Comparison of ENCODE assay signal across 8 cellular contexts in the genomic region with DNA sequence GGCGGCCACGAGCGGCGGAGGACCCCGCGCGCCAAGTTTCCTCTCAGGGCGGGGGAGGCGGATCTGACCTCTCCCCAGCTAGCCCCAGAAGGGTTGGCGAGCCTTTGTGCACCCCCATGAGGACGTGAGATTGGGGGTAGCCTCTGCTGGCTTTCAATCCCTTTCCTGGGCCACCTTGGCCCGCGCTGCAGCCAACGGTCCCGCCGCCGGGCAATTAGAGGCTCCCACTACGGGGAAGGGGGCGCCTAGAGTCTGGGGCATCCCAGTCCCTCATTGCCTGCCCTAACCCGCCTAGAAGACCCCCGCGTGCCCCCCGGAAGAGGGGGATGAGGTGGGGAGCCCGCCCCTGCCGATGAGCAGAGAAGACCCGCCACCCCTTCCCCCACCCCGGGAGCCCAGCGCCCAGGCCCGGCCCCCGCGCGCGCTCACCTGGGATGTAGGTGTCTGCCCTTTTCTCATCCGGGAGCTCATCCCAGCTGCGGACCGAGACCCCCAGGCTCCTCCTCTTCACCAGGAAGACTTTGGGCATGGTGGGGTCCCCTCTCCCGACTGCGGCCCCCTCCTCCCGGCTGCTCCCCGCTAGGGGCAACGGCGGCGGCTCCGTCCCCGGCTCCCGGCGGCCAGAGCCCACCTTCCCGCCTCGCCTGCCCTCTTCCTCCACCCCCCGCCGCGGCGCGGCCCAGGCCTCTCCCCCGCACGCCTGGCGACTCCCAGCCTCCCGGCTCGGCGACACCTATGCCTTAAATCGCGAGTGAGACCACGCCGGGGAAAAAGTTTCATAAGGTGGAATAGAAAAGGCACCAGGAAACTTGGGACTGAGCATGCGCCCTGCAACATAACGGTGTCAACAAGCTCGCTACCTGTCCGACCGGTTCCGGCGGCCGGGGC. TPM values are rescaled to one million over a fixed set of nuclear protein-coding genes. Genes with fewer than 3 reads are reported as not detected.
DNase-seq lines count a peak whose midpoint lies in the region; ATAC-seq and TF ChIP-seq lines count a peak whose summit lies in the region.

A gene (minus strand): TSS at position 811 of the 888 bp plus-strand sequence. CDS start 282 bp downstream, at position 529.

- H3K4me2 ChIP-seq in MM.1S (ENCODE audit: low read depth, low read length) = peak within 1 kb of the TSS; percentile 93

- in situ Hi-C loops in astrocyte of the cerebellum (cut with HindIII; ENCODE audit: low sequenced_read_pairs) = no loop called here

- ATAC-seq in HG02678 (IDR thresholded peaks at IDR 0.05; ENCODE audit: unreplicated experiment) (no peak), HG03565 (IDR thresholded peaks at IDR 0.05; ENCODE audit: unreplicated experiment) (no peak)

- TF ChIP-seq CTCF in MM.1S (IDR thresholded peaks at IDR 0.05; ENCODE audit: low read length) = no peak
- no peak for TF ChIP-seq CTCF in astrocyte of the cerebellum (IDR thresholded peaks at IDR 0.05; ENCODE audit: low read depth, low read length, missing control alignments)
- TF ChIP-seq CTCF in lower leg skin (IDR thresholded peaks at IDR 0.05) = no peak
- TF ChIP-seq CTCF in type B pancreatic cell (conservative IDR thresholded peaks at IDR 0.05) = no peak

- peak within 1 kb of the TSS; percentile 89 for H3K4me3 Mint-ChIP-seq in type B pancreatic cell

- peaks cover 13% of the 10 kb centered on the region for H3K4me1 ChIP-seq in MM.1S (ENCODE audit: low read length)

- H3K9me2 ChIP-seq in MM.1S (replicated peaks; ENCODE audit: insufficient read depth, low read length) = no peaks in the 10 kb centered on the region

- peak within 1 kb of the TSS; percentile 92 for H3K27ac Mint-ChIP-seq in type B pancreatic cell

- 1 to 3% methylated on average over 45 to 64 of the region's 72 CpGs for WGBS in lower leg skin, 2 donors

- peak; percentile 96 for DNase-seq in DMS53 (lab: John Stamatoyannopoulos, UW)
- peak; percentile 48 for DNase-seq in MM.1S
- no peak for DNase-seq in astrocyte of the cerebellum (ENCODE audit: low read depth)
- peak; percentile 72 to 94 for DNase-seq in lower leg skin (ENCODE audit: low spot score in 2 of 2)
- DNase-seq in type B pancreatic cell (ENCODE audit: extremely low spot score, unreplicated experiment) = peak; percentile 82
- DNase-seq in kidney glomerular epithelial cell (lab: John Stamatoyannopoulos, UW) = no peak

- peaks cover 8% of the 10 kb centered on the region for H3K4me1 Mint-ChIP-seq in type B pancreatic cell (ENCODE audit: unreplicated experiment)

- H3K79me2 ChIP-seq in MM.1S (ENCODE audit: low read length) = peaks cover 24% of the 10 kb centered on the region

- H4K20me1 ChIP-seq in MM.1S (ENCODE audit: insufficient read depth, low read length) = no peaks in the 10 kb centered on the region

- intact Hi-C loops in lower leg skin (cut with DNase I; ENCODE audit: low total_unique reads) = no loop called here

- H3K36me3 Mint-ChIP-seq in type B pancreatic cell = peaks cover 2% of the 10 kb centered on the region

- H3K9me3 Mint-ChIP-seq in type B pancreatic cell = no peaks in the 10 kb centered on the region

- no peaks in the 10 kb centered on the region for H3K9me3 ChIP-seq in MM.1S (replicated peaks; ENCODE audit: insufficient read depth, low read length)

- H3K4me3 ChIP-seq in MM.1S (ENCODE audit: low read length) = peak within 1 kb of the TSS; percentile 86
- peak within 1 kb of the TSS; percentile 15 for H3K4me3 ChIP-seq in astrocyte of the cerebellum (ENCODE audit: low read depth, low read length)
- peak within 1 kb of the TSS; percentile 42 for H3K4me3 ChIP-seq in lower leg skin (ENCODE audit: low read depth, poor library complexity, severe bottlenecking)

- peak within 1 kb of the TSS; percentile 74 for H3K9ac ChIP-seq in MM.1S (ENCODE audit: low read length)

- peaks cover 14% of the 10 kb centered on the region for H3F3A ChIP-seq in MM.1S (ENCODE audit: insufficient read depth, low read length)

- peak within 1 kb of the TSS; percentile 99 for H2AFZ ChIP-seq in MM.1S (ENCODE audit: low read length)

- TF ChIP-seq POLR2A in lower leg skin (IDR thresholded peaks at IDR 0.05) = no peak

- peaks cover 71% of the 10 kb centered on the region for H3K27me3 Mint-ChIP-seq in type B pancreatic cell

- H3K36me3 ChIP-seq in MM.1S (replicated peaks; ENCODE audit: insufficient read depth, low read length) = no peaks in the 10 kb centered on the region

- peak within 1 kb of the TSS; percentile 67; the same call in 1 of the 2 replicates for H3K27ac ChIP-seq in MM.1S (ENCODE audit: low read length)

- peaks cover 8% of the 10 kb centered on the region for H3K27me3 ChIP-seq in MM.1S (replicated peaks; ENCODE audit: insufficient read depth, low read length)

RNA-seq across cellular contexts. Expression of the gene that starts here (rescaled TPM):
- total RNA-seq in lower leg skin (10 to 100 TPM; 22.9 to 46.6 (median 31.4) TPM), type B pancreatic cell (ENCODE audit: low replicate concordance) (7.3 and 17.5 TPM in 2 replicates)

Comparison
In these comparisons a context has a peak if more than half of its experiments do, and no peak if none do; other contexts are left out.
1. DNase-seq: peak in DMS53 (single experiment), MM.1S (single experiment), lower leg skin (2 of 2) and type B pancreatic cell (single experiment); none in astrocyte of the cerebellum (single experiment) and kidney glomerular epithelial cell (single experiment).
2. H3K4me3 ChIP-seq: peak in every context shown above with its lines; median percentile 86 in MM.1S; 42 in lower leg skin; 15 in astrocyte of the cerebellum.